ENCODE assay signal across 8 cellular contexts in genomic region chr1:30718091-30718635, GRCh38. TPM values are rescaled to one million over a fixed set of nuclear protein-coding genes. Genes with fewer than 3 reads are reported as not detected.
DNase-seq lines count a peak whose midpoint lies in the region; ATAC-seq and TF ChIP-seq lines count a peak whose summit lies in the region.

No MANE protein-coding gene starts in this region.

- DNase-seq in AG04450 (ENCODE audit: low read depth, low spot score), result peak; percentile 94
- DNase-seq in NCI-H226, result peak; percentile 93
- DNase-seq in activated B cell treated with CpG ODN at 0.5 μM for 24 hours, result peak; percentile 97
- peak; percentile 97 to 99 for DNase-seq in cardiac fibroblast (ENCODE audit: low read depth in 2 of 2)
- DNase-seq in islet precursor cell, result peak; percentile 99
- peak; percentile 100 for DNase-seq in stimulated activated CD4-positive, alpha-beta T cell treated with anti-CD3 and anti-CD28 coated beads, Interleukin-12 subunit alpha, Interleukin-12 subunit beta, amount 100 ng/mL, for 4 hours

- H3K27ac Mint-ChIP-seq in activated B cell treated with CpG ODN at 0.5 μM for 24 hours, result peak overlapping the region; percentile 91

- no peaks in the 10 kb centered on the region for H3K27me3 ChIP-seq in AG04450 (ENCODE audit: control insufficient read depth, insufficient read depth, low read length)

- TF ChIP-seq CTCF in AG04450 (IDR thresholded peaks at IDR 0.05; ENCODE audit: low read depth, low read length) (no peak), activated B cell treated with CpG ODN at 0.5 μM for 24 hours (IDR thresholded peaks at IDR 0.05) (no peak), cardiac fibroblast (IDR thresholded peaks at IDR 0.05; ENCODE audit: low read depth, low read length) (no peak)

- ATAC-seq in GM18909 (IDR thresholded peaks at IDR 0.05; ENCODE audit: poor library complexity, unreplicated experiment) (peak; percentile 82), HG03175 (IDR thresholded peaks at IDR 0.05; ENCODE audit: unreplicated experiment) (peak; percentile 88), activated B cell treated with CpG ODN at 0.5 μM for 24 hours (ENCODE audit: low read depth) (peak; percentile 84)

- H3K27ac ChIP-seq in AG04450 (ENCODE audit: low read depth, low read length), result peak overlapping the region; percentile 65

- peak overlapping the region; percentile 88 for H3K4me3 Mint-ChIP-seq in activated B cell treated with CpG ODN at 0.5 μM for 24 hours

- peaks cover 41% of the 10 kb centered on the region for H3K4me1 Mint-ChIP-seq in activated B cell treated with CpG ODN at 0.5 μM for 24 hours

- no peaks in the 10 kb centered on the region for H3K9me3 Mint-ChIP-seq in activated B cell treated with CpG ODN at 0.5 μM for 24 hours

- H3K4me3 ChIP-seq in AG04450 (ENCODE audit: low read depth, low read length) (peak overlapping the region; percentile 56), cardiac fibroblast (replicated peaks in 1 of 2; ENCODE audit: low read depth in 2 of 2, low read length in 2 of 2) (peak overlapping the region in 1 of 2 donors; percentile 22)

- POLR2A ChIA-PET in AG04450 (lab: Yijun Ruan, JAX), result interaction anchor here (0.5 to 2.5 kb wide), 8 partner anchors 60 to 1537 kb away, joined by 3 to 31 read pairs (median 4); partner anchors contain the start of genes MECR and SRSF4
- POLR2A ChIA-PET in activated B cell treated with CpG ODN at 0.5 μM for 24 hours (lab: Charles Lee), result interaction anchor here (0.5 to 5.1 kb wide), 14 partner anchors 12 to 1532 kb away, joined by 4 to 182 read pairs (median 10); partner anchors contain the start of genes LAPTM5, SNRNP40 and ZCCHC17

- no peaks in the 10 kb centered on the region for H3K27me3 Mint-ChIP-seq in activated B cell treated with CpG ODN at 0.5 μM for 24 hours

- CTCF ChIA-PET in AG04450 (lab: Charles Lee) (interaction anchor here (0.6 to 14.3 kb wide), 22 partner anchors 10 to 1017 kb away, joined by 3 to 516 read pairs (median 4); no protein-coding TSS in a partner anchor), activated B cell treated with CpG ODN at 0.5 μM for 24 hours (lab: Charles Lee) (interaction anchor here (1.0 to 5.6 kb wide), 18 partner anchors 11 to 1481 kb away, joined by 3 to 232 read pairs (median 14); partner anchors contain the start of genes LAPTM5, PTPRU and SDC3)

- peaks cover 18% of the 10 kb centered on the region for H3K36me3 Mint-ChIP-seq in activated B cell treated with CpG ODN at 0.5 μM for 24 hours (ENCODE audit: low read depth)

- peaks cover 15% of the 10 kb centered on the region for H3K9me3 ChIP-seq in AG04450 (ENCODE audit: control insufficient read depth, insufficient read depth, low read length)

- intact Hi-C loops in activated B cell treated with CpG ODN at 0.5 μM for 24 hours (cut with micrococcal nuclease), result loop anchor here (1.0 to 5.0 kb wide), 4 partner anchors 36 to 1536 kb away; partner anchors contain the start of genes PUM1, SNRNP40, SRSF4 and ZCCHC17

RNA-seq across cellular contexts. Expression of gene MATN1, which starts 5.2 kb away (rescaled TPM):
- 0.09 and 0.12 TPM in 2 replicates for polyA plus RNA-seq in AG04450 (2011; rRNA removed)
- polyA minus RNA-seq in AG04450 (2011; rRNA and poly(A)+ RNA removed), result 0.09 TPM in 1 of 2 replicates, not detected in the other
- 0.93 and 1.2 TPM in 2 replicates for total RNA-seq in activated B cell treated with CpG ODN at 0.5 μM for 24 hours

RNA-seq across cellular contexts. Expression of gene LAPTM5, which starts 39.4 kb away (rescaled TPM):
- polyA plus RNA-seq in AG04450 (2011; rRNA removed), result 0.43 and 0.53 TPM in 2 replicates
- 0.83 and 1.6 TPM in 2 replicates for polyA minus RNA-seq in AG04450 (2011; rRNA and poly(A)+ RNA removed)
- total RNA-seq in activated B cell treated with CpG ODN at 0.5 μM for 24 hours, result 726 and 766 TPM in 2 replicates
